In the genomic region with DNA sequence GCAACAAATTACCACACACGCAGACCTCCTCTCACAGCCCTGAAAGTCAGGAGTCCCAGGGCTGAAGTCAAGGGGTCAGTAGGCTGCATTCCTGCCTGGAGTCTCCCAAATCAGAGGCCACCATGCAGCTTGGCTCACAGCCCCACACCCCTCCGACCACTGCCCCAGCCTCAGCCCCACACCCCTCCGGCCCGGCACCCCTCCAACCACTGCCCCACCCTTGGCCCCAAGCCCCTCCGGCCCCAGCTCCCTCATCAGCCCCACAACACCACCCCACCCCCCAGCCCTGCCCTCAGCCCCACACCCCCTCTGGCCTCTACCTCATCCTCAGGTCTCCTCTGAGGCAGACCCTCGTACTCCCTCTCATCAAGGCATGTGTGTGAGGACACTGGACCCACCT, we compare ENCODE assay signal across 17 cellular contexts.
"Had no signal": no experiment of that assay in that cellular context is flagged by ENCODE, and none has a peak within 500 bp of the region (broad histone marks: within the 10 kb centered on the region; RNA-seq: fewer than 3 reads in every experiment).

No MANE protein-coding gene starts in this region.

- H3K9me3 Mint-ChIP-seq: natural killer cell treated with Interleukin-12 subunit alpha and Interleukin-12 subunit beta and Interleukin-15 and Interleukin-18, amount 100 ng/mL, for 72 hours had no signal

- H3K4me3 ChIP-seq: dorsolateral prefrontal cortex, heart left ventricle, right atrium auricular region, tibial artery, upper lobe of left lung, vagina had no signal

- H3K27me3 ChIP-seq: dorsolateral prefrontal cortex, heart left ventricle, right atrium auricular region, tibial artery, upper lobe of left lung, vagina had no signal

- DNase-seq: cortex of kidney; effector CD8-positive, alpha-beta T cell; heart left ventricle; hippocampal formation; midbrain; small intestine; stimulated activated CD4-positive, alpha-beta T cell treated with anti-CD3 and anti-CD28 coated beads, Interleukin-12 subunit alpha, Interleukin-12 subunit beta, amount 100 ng/mL, for 4 hours; stimulated activated naive CD4-positive, alpha-beta T cell treated with Interleukin-2 at 50 U/mL for 16 hours; upper lobe of left lung had no signal

- H3K9me3 ChIP-seq: heart left ventricle, right atrium auricular region, tibial artery, upper lobe of left lung, vagina had no signal

- H3K27ac Mint-ChIP-seq: memory B cell; natural killer cell treated with Interleukin-12 subunit alpha and Interleukin-12 subunit beta and Interleukin-15 and Interleukin-18, amount 100 ng/mL, for 72 hours had no signal

- H3K27ac ChIP-seq: right atrium auricular region, upper lobe of left lung, vagina had no signal

- H3K4me3 Mint-ChIP-seq: memory B cell; natural killer cell treated with Interleukin-12 subunit alpha and Interleukin-12 subunit beta and Interleukin-15 and Interleukin-18, amount 100 ng/mL, for 72 hours had no signal

- ATAC-seq: esophagus mucosa; heart left ventricle; left lobe of liver; natural killer cell treated with Interleukin-12 subunit alpha and Interleukin-12 subunit beta and Interleukin-15 and Interleukin-18, amount 100 ng/mL, for 72 hours had no signal

- H3K36me3 ChIP-seq: heart left ventricle, right atrium auricular region, tibial artery, upper lobe of left lung, vagina had no signal
